Comparison of ENCODE assay signal across 8 cellular contexts in genomic region chr14:102568115-102568614, GRCh38. TPM values are rescaled to one million over a fixed set of nuclear protein-coding genes. Genes with fewer than 3 reads are reported as not detected.
A peak's percentile ranks its signal among the peaks of the same experiment; 100 is the strongest.
DNase-seq lines count a peak whose midpoint lies in the region; ATAC-seq lines count a peak whose summit lies in the region.

No MANE protein-coding gene starts in this region.

- ATAC-seq in esophagus mucosa (peak; percentile 82), HG03571 (IDR thresholded peaks at IDR 0.05; ENCODE audit: unreplicated experiment) (no peak), GM19452 (IDR thresholded peaks at IDR 0.05; ENCODE audit: unreplicated experiment) (no peak)

- DNase-seq in HT-29 (ENCODE audit: low spot score) (peak; percentile 44), NCI-H82 (lab: John Stamatoyannopoulos, UW) (no peak), GM03348 (ENCODE audit: low spot score) (no peak)
- DNase-seq in activated CD4-positive, alpha-beta T cell treated with anti-CD3 and anti-CD28 coated beads for 4 hours, result peak; percentile 34 to 45
- peak in 2 of 3 donors; percentile 23 to 24 for DNase-seq in stimulated activated CD4-positive, alpha-beta T cell treated with anti-CD3 and anti-CD28 coated beads, TNF-alpha, amount 100 ng/mL, for 1 hour (ENCODE audit: low read depth in 3 of 3, low spot score in 1 of 3)

RNA-seq across cellular contexts. Expression of gene RCOR1, which starts 24.3 kb away (rescaled TPM):
- total RNA-seq in HT-29 (2014; rRNA removed; shearing (Covaris generic)), result 5.2 and 5.7 TPM in 2 replicates
- total RNA-seq in esophagus mucosa, result 52.8 TPM

RNA-seq across cellular contexts. Expression of gene ANKRD9, which starts 58.6 kb away (rescaled TPM):
- total RNA-seq in HT-29 (2014; rRNA removed; shearing (Covaris generic)), result 40.8 and 44.0 TPM in 2 replicates
- 16.1 TPM for total RNA-seq in esophagus mucosa

Comparison
In these comparisons a context has a peak if more than half of its experiments do, and no peak if none do; other contexts are left out.
1. DNase-seq: peak in HT-29 (single experiment), activated CD4-positive, alpha-beta T cell treated with anti-CD3 and anti-CD28 coated beads for 4 hours (2 of 2) and stimulated activated CD4-positive, alpha-beta T cell treated with anti-CD3 and anti-CD28 coated beads, TNF-alpha, amount 100 ng/mL, for 1 hour (2 of 3); none in NCI-H82 (single experiment) and GM03348 (single experiment).